In the genomic region with DNA sequence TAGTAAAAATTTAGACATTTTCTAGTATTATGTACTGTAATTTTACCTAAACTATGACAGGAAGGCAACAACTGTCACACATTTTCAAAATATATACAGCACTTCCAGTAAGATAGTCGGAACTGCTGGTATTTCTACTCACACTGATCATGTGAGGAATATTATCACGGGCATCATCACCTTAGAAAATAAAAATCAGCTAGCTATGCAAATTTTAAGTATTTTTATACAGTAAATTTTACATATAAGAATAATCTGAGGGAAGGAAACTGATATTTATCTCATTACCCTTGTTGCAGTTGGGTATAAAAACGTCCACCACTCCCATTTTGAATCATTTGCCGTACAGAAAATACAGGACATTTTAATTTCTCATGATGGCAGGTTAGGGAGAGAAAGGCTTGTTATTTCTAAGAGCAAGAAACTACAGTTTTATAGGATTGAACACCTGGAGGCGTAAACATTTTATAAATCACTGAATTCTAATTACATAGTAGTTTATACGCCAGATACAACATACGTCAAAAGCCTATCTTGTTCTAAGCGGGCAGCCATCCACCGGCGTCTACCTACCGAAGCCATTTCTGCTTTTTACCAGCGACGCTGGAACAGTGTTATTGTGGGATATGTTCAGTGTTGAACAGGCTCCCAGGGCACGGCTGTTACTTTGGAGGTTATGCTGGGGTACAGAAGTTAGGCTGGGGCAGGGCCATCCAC, we compare ENCODE assay signal across 8 cellular contexts. TPM values are rescaled to one million over a fixed set of nuclear protein-coding genes. Genes with fewer than 3 reads are reported as not detected.
DNase-seq lines count a peak whose midpoint lies in the region; ATAC-seq and TF ChIP-seq lines count a peak whose summit lies in the region.

No MANE protein-coding gene starts in this region.

- H3K4me1 Mint-ChIP-seq in mesothelial cell of epicardium = peaks cover 19% of the 10 kb centered on the region

- no peak for TF ChIP-seq CTCF in 22Rv1 (IDR thresholded peaks at IDR 0.05)
- TF ChIP-seq CTCF in GM12865 (IDR thresholded peaks at IDR 0.05; ENCODE audit: insufficient read depth, low read depth, low read length, missing control alignments) = no peak
- no peak for TF ChIP-seq CTCF in mesothelial cell of epicardium (IDR thresholded peaks at IDR 0.05; ENCODE audit: unreplicated experiment)
- TF ChIP-seq CTCF in uterus (IDR thresholded peaks at IDR 0.05) = peak in 1 of 4 experiments; percentile 0

- no peak for ATAC-seq in HG03565 (IDR thresholded peaks at IDR 0.05; ENCODE audit: unreplicated experiment)

- intact Hi-C loops in uterus (cut with DNase I; ENCODE audit: low total_unique reads) = loop anchor here (10.0 kb wide), 1 partner anchor 201 kb away; no protein-coding TSS in a partner anchor

- CTCF ChIA-PET in HEK293T (lab: Yijun Ruan, JAX) = no interaction called here

- H3K4me3 ChIP-seq in GM12865 (ENCODE audit: low read depth, low read length) = peak overlapping the region; percentile 84
- peak overlapping the region; percentile 68 to 80 for H3K4me3 ChIP-seq in uterus

- H3K4me1 ChIP-seq in uterus = no peaks in the 10 kb centered on the region

- no peaks in the 10 kb centered on the region for H3K27me3 ChIP-seq in uterus

- POLR2A ChIA-PET in HEK293T (lab: Yijun Ruan, JAX) = no interaction called here

- no peak for DNase-seq in GM12865 (ENCODE audit: low read depth)
- peak; percentile 40 for DNase-seq in NCI-H82 (lab: John Stamatoyannopoulos, UW)
- DNase-seq in cerebellar cortex (ENCODE audit: low spot score) = peak; percentile 69
- no peak for DNase-seq in mesothelial cell of epicardium (ENCODE audit: low spot score in 2 of 2, unreplicated experiment in 2 of 2)
- DNase-seq in uterus = no peak
- no peak for DNase-seq in HEK293T (ENCODE audit: extremely low spot score)

- TF ChIP-seq POLR2A in uterus (IDR thresholded peaks at IDR 0.05) = no peak

- H3K27ac ChIP-seq in 22Rv1 (peak overlapping the region; percentile 98), uterus (peak overlapping the region; percentile 93 to 99)

- peaks cover 14% of the 10 kb centered on the region for H3K9me3 Mint-ChIP-seq in mesothelial cell of epicardium

- H3K36me3 Mint-ChIP-seq in mesothelial cell of epicardium = peaks cover 10% of the 10 kb centered on the region

- H3K27ac Mint-ChIP-seq in mesothelial cell of epicardium = peak overlapping the region; percentile 91

- H3K27me3 Mint-ChIP-seq in mesothelial cell of epicardium (ENCODE audit: low read depth) = no peaks in the 10 kb centered on the region

- H3K36me3 ChIP-seq in uterus = no peaks in the 10 kb centered on the region

- H3K4me3 Mint-ChIP-seq in mesothelial cell of epicardium = peak overlapping the region; percentile 95

- H3K9me3 ChIP-seq in uterus = no peaks in the 10 kb centered on the region

TF ChIP-seq in HEK293T, 16 proteins besides CTCF, POLR2A, EP300 and RAD21:
- no peak; the same call in 1 of the 2 replicates for TF ChIP-seq L3MBTL2 (conservative IDR thresholded peaks at IDR 0.05)
- TF ChIP-seq CTBP1 (IDR thresholded peaks at IDR 0.05; ENCODE audit: borderline replicate concordance) = no peak
- no peak for TF ChIP-seq SUZ12 (IDR thresholded peaks at IDR 0.05)
- TF ChIP-seq SP1 (IDR thresholded peaks at IDR 0.05) = no peak
- TF ChIP-seq, protein P1, sequence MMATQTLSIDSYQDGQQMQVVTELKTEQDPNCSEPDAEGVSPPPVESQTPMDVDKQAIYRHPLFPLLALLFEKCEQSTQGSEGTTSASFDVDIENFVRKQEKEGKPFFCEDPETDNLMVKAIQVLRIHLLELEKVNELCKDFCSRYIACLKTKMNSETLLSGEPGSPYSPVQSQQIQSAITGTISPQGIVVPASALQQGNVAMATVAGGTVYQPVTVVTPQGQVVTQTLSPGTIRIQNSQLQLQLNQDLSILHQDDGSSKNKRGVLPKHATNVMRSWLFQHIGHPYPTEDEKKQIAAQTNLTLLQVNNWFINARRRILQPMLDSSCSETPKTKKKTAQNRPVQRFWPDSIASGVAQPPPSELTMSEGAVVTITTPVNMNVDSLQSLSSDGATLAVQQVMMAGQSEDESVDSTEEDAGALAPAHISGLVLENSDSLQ (IDR thresholded peaks at IDR 0.05) = no peak
- TF ChIP-seq BHLHE40 (IDR thresholded peaks at IDR 0.05; ENCODE audit: borderline replicate concordance) = no peak
- TF ChIP-seq FOXK2 (IDR thresholded peaks at IDR 0.05) = no peak

RNA-seq across cellular contexts. Expression of a gene that starts 0.7 kb away (rescaled TPM):
- total RNA-seq in mesothelial cell of epicardium = 127 to 141 TPM (median 135 TPM) in 3 replicates
- 100 to 1,000 TPM in 3 of 4 donors, 10 to 100 TPM in 1; 78.2 to 209 (median 125) TPM for total RNA-seq in uterus

Comparison
In these comparisons a context has a peak if more than half of its experiments do, and no peak if none do; other contexts are left out.
1. DNase-seq: peak in NCI-H82 (single experiment) and cerebellar cortex (single experiment); none in GM12865 (single experiment), mesothelial cell of epicardium (0 of 2), uterus (0 of 2) and HEK293T (single experiment).